13 cellular contexts compared by ENCODE assay signal in the genomic region with DNA sequence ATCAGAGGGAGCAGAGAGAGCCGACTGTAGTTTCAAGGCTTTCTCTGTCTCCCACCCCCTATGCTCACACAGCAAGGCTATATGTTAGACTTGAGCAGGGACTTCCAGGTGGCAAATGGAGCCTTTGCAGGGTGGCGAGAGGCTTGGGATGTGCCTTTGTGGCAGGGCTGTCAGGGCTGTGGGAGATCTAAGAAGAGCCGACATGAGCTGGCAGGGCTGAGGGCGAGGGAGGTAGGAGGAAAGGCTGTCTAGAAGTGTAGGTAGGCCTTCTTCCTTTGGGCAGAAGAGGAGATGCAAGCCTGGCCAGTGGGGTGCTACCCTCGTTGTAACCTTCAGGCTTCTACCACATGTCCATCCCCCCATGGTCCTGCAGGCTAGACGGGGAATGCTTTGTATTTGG. TPM values are rescaled to one million over a fixed set of nuclear protein-coding genes. Genes with fewer than 3 reads are reported as not detected.
DNase-seq lines count a peak whose midpoint lies in the region; ATAC-seq and TF ChIP-seq lines count a peak whose summit lies in the region.
"Had no signal": no experiment of that assay in that cellular context is flagged by ENCODE, and none has a peak within 500 bp of the region (broad histone marks: within the 10 kb centered on the region; RNA-seq: fewer than 3 reads in every experiment).

No MANE protein-coding gene starts in this region.

- no peaks in the 10 kb centered on the region for H3K36me3 Mint-ChIP-seq in CD4-positive, CD25-positive, alpha-beta regulatory T cell
- no peaks in the 10 kb centered on the region for H3K36me3 Mint-ChIP-seq in endodermal cell (ENCODE audit: low read depth)

- TF ChIP-seq CTCF in endodermal cell (conservative IDR thresholded peaks at IDR 0.05) (no peak), smooth muscle cell (IDR thresholded peaks at IDR 0.05; ENCODE audit: borderline replicate concordance, insufficient read depth, poor library complexity, severe bottlenecking) (no peak), lower leg skin (IDR thresholded peaks at IDR 0.05) (no peak)

- no peaks in the 10 kb centered on the region for H3K27me3 Mint-ChIP-seq in CD4-positive, CD25-positive, alpha-beta regulatory T cell
- no peaks in the 10 kb centered on the region for H3K27me3 Mint-ChIP-seq in endodermal cell (ENCODE audit: insufficient read depth)
- H3K27me3 Mint-ChIP-seq: T-helper 17 cell had no signal

- no peak overlapping the region for H3K27ac ChIP-seq in CD4-positive, CD25-positive, alpha-beta regulatory T cell (ENCODE audit: insufficient read depth, low read length, poor library complexity, severe bottlenecking)
- H3K27ac ChIP-seq in KOPT-K1 (ENCODE audit: low read depth, low read length, poor library complexity, severe bottlenecking) (peak overlapping the region; percentile 4), endodermal cell (ENCODE audit: low read depth, low read length) (no peak overlapping the region), smooth muscle cell (ENCODE audit: low read depth) (peak overlapping the region; percentile 99)

- peak overlapping the region in 2 of 4 donors; percentile 30 to 74 for H3K4me3 Mint-ChIP-seq in CD4-positive, CD25-positive, alpha-beta regulatory T cell
- no peak overlapping the region for H3K4me3 Mint-ChIP-seq in endodermal cell
- H3K4me3 Mint-ChIP-seq: nephron progenitor cell, T-helper 17 cell had no signal

- 89 to 94% methylated on average over 2 to 6 of the region's 6 CpGs for WGBS in endodermal cell (ENCODE audit: insufficient coverage in 1 of 2, insufficient read length in 1 of 2), 2 experiments
- WGBS in smooth muscle cell (ENCODE audit: low lambda C conversion rate) = 81% methylated on average over 6 of the region's 6 CpGs
- 85% methylated on average over 6 of the region's 6 CpGs for WGBS in lower leg skin, 2 donors

- H3K4me1 ChIP-seq in CD4-positive, CD25-positive, alpha-beta regulatory T cell (ENCODE audit: control insufficient read depth, insufficient read depth, low read length, poor library complexity, severe bottlenecking) = peaks cover 17% of the 10 kb centered on the region
- peaks cover 20% of the 10 kb centered on the region for H3K4me1 ChIP-seq in endodermal cell (ENCODE audit: control insufficient read depth, insufficient read depth, low read length)
- peaks cover 48% of the 10 kb centered on the region for H3K4me1 ChIP-seq in smooth muscle cell (ENCODE audit: low read depth)

- no peaks in the 10 kb centered on the region for H3K9me3 ChIP-seq in CD4-positive, CD25-positive, alpha-beta regulatory T cell (ENCODE audit: control insufficient read depth in 2 of 2, low read length in 2 of 2)
- H3K9me3 ChIP-seq in KOPT-K1 (ENCODE audit: insufficient read depth, low read length, poor library complexity, severe bottlenecking) (no peaks in the 10 kb centered on the region), endodermal cell (ENCODE audit: control insufficient read depth, low read length) (no peaks in the 10 kb centered on the region), smooth muscle cell (replicated peaks; ENCODE audit: low read depth) (no peaks in the 10 kb centered on the region)

- no peak for ATAC-seq in CD4-positive, CD25-positive, alpha-beta regulatory T cell (ENCODE audit: low read depth in 2 of 2)
- no peak for ATAC-seq in GM18519 (IDR thresholded peaks at IDR 0.05; ENCODE audit: low FRiP score, unreplicated experiment)
- ATAC-seq: T-helper 17 cell had no signal

- H3K27me3 ChIP-seq in CD4-positive, CD25-positive, alpha-beta regulatory T cell (ENCODE audit: control insufficient read depth, insufficient read depth, low read length) = no peaks in the 10 kb centered on the region
- H3K27me3 ChIP-seq in endodermal cell (ENCODE audit: control insufficient read depth, insufficient read depth, low read length, poor library complexity, severe bottlenecking) (no peaks in the 10 kb centered on the region), smooth muscle cell (ENCODE audit: low read depth) (no peaks in the 10 kb centered on the region)

- H3K9ac ChIP-seq in endodermal cell (ENCODE audit: extremely low read depth, low read length, poor library complexity, severe bottlenecking) (no peak overlapping the region), smooth muscle cell (ENCODE audit: low read depth) (no peak overlapping the region)

- no peak overlapping the region for H2AFZ ChIP-seq in smooth muscle cell (ENCODE audit: low read depth)

- H3K4me2 ChIP-seq in smooth muscle cell = peak overlapping the region; percentile 64

- peaks cover 86% of the 10 kb centered on the region for H3K79me2 ChIP-seq in smooth muscle cell (ENCODE audit: low read depth)

- peak overlapping the region in 2 of 3 donors; percentile 68 to 70 for H3K27ac Mint-ChIP-seq in CD4-positive, CD25-positive, alpha-beta regulatory T cell
- H3K27ac Mint-ChIP-seq in endodermal cell = peak overlapping the region; percentile 70
- H3K27ac Mint-ChIP-seq: activated T-helper 2 cell treated with anti-CD3 and anti-CD28 coated beads, Interferon-gamma antibody, Interleukin-2, Interleukin-4, amounts not matched to agents 10 μg/mL and 5 μg/mL and 100 μg/mL, durations not matched to agents 14 hours and 24 hours and 36 hours; nephron progenitor cell; T-helper 17 cell had no signal

- H3K4me1 Mint-ChIP-seq in CD4-positive, CD25-positive, alpha-beta regulatory T cell = peaks cover 0 to 36% (median 7%) of the 10 kb centered on the region in 4 donors
- H3K4me1 Mint-ChIP-seq in endodermal cell = peaks cover 29% of the 10 kb centered on the region

- peaks cover 28% of the 10 kb centered on the region for H3F3A ChIP-seq in smooth muscle cell (ENCODE audit: low read depth)

- intact Hi-C loops in lower leg skin (cut with DNase I; ENCODE audit: low total_unique reads) = no loop called here

- DNase-seq in CD4-positive, CD25-positive, alpha-beta regulatory T cell = no peak
- DNase-seq in endodermal cell (no peak), smooth muscle cell (lab: John Stamatoyannopoulos, UW; ENCODE audit: unreplicated experiment) (no peak), midbrain (lab: John Stamatoyannopoulos, UW) (no peak), lower leg skin (ENCODE audit: low spot score in 2 of 2) (no peak)
- no peak for DNase-seq in activated CD4-positive, alpha-beta T cell treated with anti-CD3 and anti-CD28 coated beads for 4 hours
- DNase-seq: EL, NCI-H1417 treated with DMSO at 0.1 percent for 48 hours, nephron progenitor cell, T-helper 17 cell had no signal

- no peak overlapping the region for H3K4me3 ChIP-seq in CD4-positive, CD25-positive, alpha-beta regulatory T cell (ENCODE audit: low read depth, low read length)
- H3K4me3 ChIP-seq in endodermal cell (ENCODE audit: low read length) = no peak overlapping the region
- no peak overlapping the region for H3K4me3 ChIP-seq in smooth muscle cell
- no peak overlapping the region for H3K4me3 ChIP-seq in lower leg skin (ENCODE audit: low read depth, poor library complexity, severe bottlenecking)

- H3K9me3 Mint-ChIP-seq in CD4-positive, CD25-positive, alpha-beta regulatory T cell = no peaks in the 10 kb centered on the region
- H3K9me3 Mint-ChIP-seq in endodermal cell = no peaks in the 10 kb centered on the region
- H3K9me3 Mint-ChIP-seq: activated T-helper 2 cell treated with anti-CD3 and anti-CD28 coated beads, Interferon-gamma antibody, Interleukin-2, Interleukin-4, amounts not matched to agents 10 μg/mL and 5 μg/mL and 100 μg/mL, durations not matched to agents 14 hours and 24 hours and 36 hours; nephron progenitor cell had no signal

- TF ChIP-seq POLR2A in lower leg skin (IDR thresholded peaks at IDR 0.05) = no peak

- peaks cover 91% of the 10 kb centered on the region for H4K20me1 ChIP-seq in smooth muscle cell (ENCODE audit: low read depth)

- H3K36me3 ChIP-seq in CD4-positive, CD25-positive, alpha-beta regulatory T cell (ENCODE audit: control insufficient read depth, insufficient read depth, low read length) = no peaks in the 10 kb centered on the region
- H3K36me3 ChIP-seq in KOPT-K1 (ENCODE audit: insufficient read depth, low read length) (no peaks in the 10 kb centered on the region; the same call in 1 of the 2 replicates), endodermal cell (ENCODE audit: control insufficient read depth, insufficient read depth, low read length) (no peaks in the 10 kb centered on the region), smooth muscle cell (ENCODE audit: low read depth) (no peaks in the 10 kb centered on the region)

RNA-seq across cellular contexts. Expression of a gene that starts 15.1 kb away (rescaled TPM):
- 4.6 TPM for total RNA-seq in CD4-positive, CD25-positive, alpha-beta regulatory T cell
- polyA plus RNA-seq in CD4-positive, CD25-positive, alpha-beta regulatory T cell = 10 to 100 TPM in 1 of 4 donors, 1 to 10 TPM in 3; 7.2 to 12.7 (median 8.4) TPM
- total RNA-seq in endodermal cell = 10 to 100 TPM; 50.5 to 67.9 TPM
- 107 TPM for polyA plus RNA-seq in endodermal cell (2013, experiment 1 of 2)
- 113 TPM for polyA plus RNA-seq in endodermal cell (2013, experiment 2 of 2)
- total RNA-seq in smooth muscle cell = 85.5 and 103 TPM in 2 replicates
- 139 and 175 TPM in 2 replicates for polyA plus RNA-seq in smooth muscle cell
- 10 to 100 TPM; 36.4 to 69.3 (median 45.2) TPM for total RNA-seq in lower leg skin

Comparison
In these comparisons a context has a peak if more than half of its experiments do, and no peak if none do; other contexts are left out.
1. H3K27ac ChIP-seq: peak in KOPT-K1 (single experiment) and smooth muscle cell (single experiment); none in CD4-positive, CD25-positive, alpha-beta regulatory T cell (single experiment) and endodermal cell (single experiment).